In the genomic region with DNA sequence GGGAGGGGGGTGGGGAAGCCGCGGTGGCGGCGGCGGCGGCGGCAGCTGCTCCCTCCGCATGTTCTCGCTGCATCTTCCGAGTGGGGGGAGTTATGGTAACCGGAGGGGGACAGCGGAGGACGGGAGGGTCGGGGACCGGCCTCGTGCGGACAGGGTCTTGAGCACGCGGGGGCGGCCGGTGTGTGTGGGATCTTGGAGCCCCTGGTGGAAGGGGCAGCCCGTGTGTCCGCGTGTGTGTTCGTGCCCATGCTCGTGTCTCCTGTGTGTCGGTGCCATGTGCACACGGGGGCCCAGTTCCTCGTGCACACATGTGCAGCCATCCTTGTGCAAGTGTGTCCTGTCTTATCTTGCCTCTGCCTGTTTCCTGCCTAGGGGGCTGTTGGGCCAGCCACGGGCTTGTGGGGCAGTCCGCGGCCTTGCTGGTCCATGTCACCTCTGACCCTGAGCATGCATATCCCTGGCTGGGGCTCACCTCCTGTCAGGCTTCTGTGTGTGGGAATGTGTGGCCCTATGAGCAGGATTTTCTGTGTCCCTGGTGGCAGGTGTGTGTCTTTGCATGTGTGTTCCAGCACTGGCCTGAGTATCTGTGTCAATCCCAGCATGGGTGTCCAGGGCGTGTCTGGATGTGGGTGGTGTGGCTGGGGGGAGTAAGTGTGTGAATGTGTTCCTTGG, we compare ENCODE assay signal across 1 cellular context.
TF ChIP-seq lines count a peak whose summit lies in the region.

No MANE protein-coding gene starts in this region.

TF ChIP-seq in K562, 482 proteins besides CTCF, POLR2A, EP300 and RAD21 (continued from another document and continues in another):
- TF ChIP-seq, protein P1, sequence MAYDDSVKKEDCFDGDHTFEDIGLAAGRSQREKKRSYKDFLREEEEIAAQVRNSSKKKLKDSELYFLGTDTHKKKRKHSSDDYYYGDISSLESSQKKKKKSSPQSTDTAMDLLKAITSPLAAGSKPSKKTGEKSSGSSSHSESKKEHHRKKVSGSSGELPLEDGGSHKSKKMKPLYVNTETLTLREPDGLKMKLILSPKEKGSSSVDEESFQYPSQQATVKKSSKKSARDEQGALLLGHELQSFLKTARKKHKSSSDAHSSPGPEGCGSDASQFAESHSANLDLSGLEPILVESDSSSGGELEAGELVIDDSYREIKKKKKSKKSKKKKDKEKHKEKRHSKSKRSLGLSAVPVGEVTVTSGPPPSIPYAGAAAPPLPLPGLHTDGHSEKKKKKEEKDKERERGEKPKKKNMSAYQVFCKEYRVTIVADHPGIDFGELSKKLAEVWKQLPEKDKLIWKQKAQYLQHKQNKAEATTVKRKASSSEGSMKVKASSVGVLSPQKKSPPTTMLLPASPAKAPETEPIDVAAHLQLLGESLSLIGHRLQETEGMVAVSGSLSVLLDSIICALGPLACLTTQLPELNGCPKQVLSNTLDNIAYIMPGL (CRISPR knock-in tag; IDR thresholded peaks at IDR 0.05): peak; percentile 99
- TF ChIP-seq ETV6 (IDR thresholded peaks at IDR 0.05; ENCODE audit: borderline replicate concordance in 1 of 2, low read depth in 2 of 2, low read length in 1 of 2): no peak
- peak; percentile 99 for TF ChIP-seq ETV6 (CRISPR knock-in tag; IDR thresholded peaks at IDR 0.05; ENCODE audit: borderline replicate concordance)
- TF ChIP-seq CBX2 (IDR thresholded peaks at IDR 0.05; ENCODE audit: insufficient read depth, low read length, poor library complexity, severe bottlenecking): no peak
- TF ChIP-seq, protein P2, sequence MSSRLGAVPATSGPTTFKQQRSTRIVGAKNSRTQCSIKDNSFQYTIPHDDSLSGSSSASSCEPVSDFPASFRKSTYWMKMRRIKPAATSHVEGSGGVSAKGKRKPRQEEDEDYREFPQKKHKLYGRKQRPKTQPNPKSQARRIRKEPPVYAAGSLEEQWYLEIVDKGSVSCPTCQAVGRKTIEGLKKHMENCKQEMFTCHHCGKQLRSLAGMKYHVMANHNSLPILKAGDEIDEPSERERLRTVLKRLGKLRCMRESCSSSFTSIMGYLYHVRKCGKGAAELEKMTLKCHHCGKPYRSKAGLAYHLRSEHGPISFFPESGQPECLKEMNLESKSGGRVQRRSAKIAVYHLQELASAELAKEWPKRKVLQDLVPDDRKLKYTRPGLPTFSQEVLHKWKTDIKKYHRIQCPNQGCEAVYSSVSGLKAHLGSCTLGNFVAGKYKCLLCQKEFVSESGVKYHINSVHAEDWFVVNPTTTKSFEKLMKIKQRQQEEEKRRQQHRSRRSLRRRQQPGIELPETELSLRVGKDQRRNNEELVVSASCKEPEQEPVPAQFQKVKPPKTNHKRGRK (tag; IDR thresholded peaks at IDR 0.05): no peak
- peak; percentile 60 for TF ChIP-seq CXXC5 (CRISPR knock-in tag; IDR thresholded peaks at IDR 0.05)
- TF ChIP-seq, protein P3, sequence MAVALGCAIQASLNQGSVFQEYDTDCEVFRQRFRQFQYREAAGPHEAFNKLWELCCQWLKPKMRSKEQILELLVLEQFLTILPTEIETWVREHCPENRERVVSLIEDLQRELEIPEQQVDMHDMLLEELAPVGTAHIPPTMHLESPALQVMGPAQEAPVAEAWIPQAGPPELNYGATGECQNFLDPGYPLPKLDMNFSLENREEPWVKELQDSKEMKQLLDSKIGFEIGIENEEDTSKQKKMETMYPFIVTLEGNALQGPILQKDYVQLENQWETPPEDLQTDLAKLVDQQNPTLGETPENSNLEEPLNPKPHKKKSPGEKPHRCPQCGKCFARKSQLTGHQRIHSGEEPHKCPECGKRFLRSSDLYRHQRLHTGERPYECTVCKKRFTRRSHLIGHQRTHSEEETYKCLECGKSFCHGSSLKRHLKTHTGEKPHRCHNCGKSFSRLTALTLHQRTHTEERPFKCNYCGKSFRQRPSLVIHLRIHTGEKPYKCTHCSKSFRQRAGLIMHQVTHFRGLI (CRISPR knock-in tag; IDR thresholded peaks at IDR 0.05): no peak
- TF ChIP-seq SMC3 (conservative IDR thresholded peaks at IDR 0.05; ENCODE audit: insufficient read depth, low read depth, low read length): peak; percentile 35
- no peak for TF ChIP-seq HNRNPL (IDR thresholded peaks at IDR 0.05; ENCODE audit: low read depth, low read length)
- TF ChIP-seq HMGN3 (IDR thresholded peaks at IDR 0.05; ENCODE audit: borderline replicate concordance, extremely low read depth, insufficient read length, low read depth, low read length): no peak
- TF ChIP-seq SFPQ (IDR thresholded peaks at IDR 0.05; ENCODE audit: low read depth, low read length): no peak
- TF ChIP-seq ZKSCAN3 (CRISPR knock-in tag; IDR thresholded peaks at IDR 0.05): no peak; the same call in 1 of the 2 replicates
- TF ChIP-seq ZNF217 (CRISPR knock-in tag; IDR thresholded peaks at IDR 0.05): peak; percentile 86
- no peak for TF ChIP-seq POU5F1 (IDR thresholded peaks at IDR 0.05; ENCODE audit: borderline replicate concordance, low read depth, low read length, partially characterized antibody)
- no peak for TF ChIP-seq CGGBP1 (CRISPR knock-in tag; IDR thresholded peaks at IDR 0.05)
- no peak for TF ChIP-seq ZNF79 (CRISPR knock-in tag; IDR thresholded peaks at IDR 0.05; ENCODE audit: low read depth)
- no peak for TF ChIP-seq ELF2 (CRISPR knock-in tag; IDR thresholded peaks at IDR 0.05)
- TF ChIP-seq HOXB6 (CRISPR knock-in tag; IDR thresholded peaks at IDR 0.05; ENCODE audit: borderline replicate concordance): no peak
- peak; percentile 95 for TF ChIP-seq MYC (IDR thresholded peaks at IDR 0.05; ENCODE audit: low read depth, low read length)
- peak; percentile 93; the same call in 1 of the 2 replicates for TF ChIP-seq MYC (CRISPR knock-in tag; IDR thresholded peaks at IDR 0.05; ENCODE audit: borderline replicate concordance, low read depth)
- TF ChIP-seq SLC30A9 (CRISPR knock-in tag; IDR thresholded peaks at IDR 0.05): no peak
- TF ChIP-seq ZNF263 (CRISPR knock-in tag; IDR thresholded peaks at IDR 0.05; ENCODE audit: borderline replicate concordance): peak; percentile 75
- no peak for TF ChIP-seq MCM2 (IDR thresholded peaks at IDR 0.05; ENCODE audit: low read depth)
- TF ChIP-seq ZNF436 (CRISPR knock-in tag; IDR thresholded peaks at IDR 0.05): no peak
- TF ChIP-seq, protein P4, sequence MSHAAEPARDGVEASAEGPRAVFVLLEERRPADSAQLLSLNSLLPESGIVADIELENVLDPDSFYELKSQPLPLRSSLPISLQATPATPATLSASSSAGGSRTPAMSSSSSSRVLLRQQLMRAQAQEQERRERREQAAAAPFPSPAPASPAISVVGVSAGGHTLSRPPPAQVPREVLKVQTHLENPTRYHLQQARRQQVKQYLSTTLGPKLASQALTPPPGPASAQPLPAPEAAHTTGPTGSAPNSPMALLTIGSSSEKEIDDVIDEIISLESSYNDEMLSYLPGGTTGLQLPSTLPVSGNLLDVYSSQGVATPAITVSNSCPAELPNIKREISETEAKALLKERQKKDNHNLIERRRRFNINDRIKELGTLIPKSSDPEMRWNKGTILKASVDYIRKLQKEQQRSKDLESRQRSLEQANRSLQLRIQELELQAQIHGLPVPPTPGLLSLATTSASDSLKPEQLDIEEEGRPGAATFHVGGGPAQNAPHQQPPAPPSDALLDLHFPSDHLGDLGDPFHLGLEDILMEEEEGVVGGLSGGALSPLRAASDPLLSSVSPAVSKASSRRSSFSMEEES (CRISPR knock-in tag; IDR thresholded peaks at IDR 0.05): no peak
- TF ChIP-seq KLF16 (IDR thresholded peaks at IDR 0.05): no peak
- peak; percentile 23 for TF ChIP-seq RBBP5 (IDR thresholded peaks at IDR 0.05; ENCODE audit: borderline replicate concordance, insufficient read depth, low read length, poor library complexity, severe bottlenecking)
- 0 out of 4 replicates have a peak, but pooled peaks of 1 of the 2 experiments have one; percentile 28 for TF ChIP-seq ARNT (IDR thresholded peaks at IDR 0.05)
- no peak for TF ChIP-seq ZNF354B (CRISPR knock-in tag; IDR thresholded peaks at IDR 0.05)
- TF ChIP-seq CC2D1A (IDR thresholded peaks at IDR 0.05): no peak
- TF ChIP-seq HDAC1 (IDR thresholded peaks at IDR 0.05): peak in 1 of 2 experiments; percentile 89; a peak in 2 of 4 replicates
- TF ChIP-seq ZBTB9 (CRISPR knock-in tag; IDR thresholded peaks at IDR 0.05): peak; percentile 51; the same call in 1 of the 2 replicates
- no peak for TF ChIP-seq FOXK2 (conservative IDR thresholded peaks at IDR 0.05 in 1 of 2, IDR thresholded peaks at IDR 0.05 in 1 of 2; ENCODE audit: low read depth in 2 of 2)
- peak in 1 of 2 experiments; percentile 75; a peak in 1 of 4 replicates for TF ChIP-seq KDM1A (IDR thresholded peaks at IDR 0.05)
- TF ChIP-seq CSDE1 (IDR thresholded peaks at IDR 0.05): no peak; a peak in 1 of 4 replicates
- peak; percentile 69; the same call in 1 of the 2 replicates for TF ChIP-seq PRMT5 (CRISPR knock-in tag; IDR thresholded peaks at IDR 0.05)
- TF ChIP-seq ZNF77 (CRISPR knock-in tag; IDR thresholded peaks at IDR 0.05): no peak
- TF ChIP-seq, protein P5, sequence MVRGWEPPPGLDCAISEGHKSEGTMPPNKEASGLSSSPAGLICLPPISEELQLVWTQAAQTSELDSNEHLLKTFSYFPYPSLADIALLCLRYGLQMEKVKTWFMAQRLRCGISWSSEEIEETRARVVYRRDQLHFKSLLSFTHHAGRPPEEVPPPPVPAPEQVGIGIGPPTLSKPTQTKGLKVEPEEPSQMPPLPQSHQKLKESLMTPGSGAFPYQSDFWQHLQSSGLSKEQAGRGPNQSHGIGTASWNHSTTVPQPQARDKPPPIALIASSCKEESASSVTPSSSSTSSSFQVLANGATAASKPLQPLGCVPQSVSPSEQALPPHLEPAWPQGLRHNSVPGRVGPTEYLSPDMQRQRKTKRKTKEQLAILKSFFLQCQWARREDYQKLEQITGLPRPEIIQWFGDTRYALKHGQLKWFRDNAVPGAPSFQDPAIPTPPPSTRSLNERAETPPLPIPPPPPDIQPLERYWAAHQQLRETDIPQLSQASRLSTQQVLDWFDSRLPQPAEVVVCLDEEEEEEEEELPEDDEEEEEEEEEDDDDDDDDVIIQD (CRISPR knock-in tag; IDR thresholded peaks at IDR 0.05): peak; percentile 90; the same call in 1 of the 2 replicates
- no peak; the same call in 1 of the 2 replicates for TF ChIP-seq JUND (IDR thresholded peaks at IDR 0.05; ENCODE audit: borderline replicate concordance, low read depth, low read length)
- no peak; the same call in 2 of the 3 replicates for TF ChIP-seq JUND (tag; IDR thresholded peaks at IDR 0.05; ENCODE audit: borderline replicate concordance, low read depth, low read length)
- TF ChIP-seq KLF6 (CRISPR knock-in tag; IDR thresholded peaks at IDR 0.05; ENCODE audit: borderline replicate concordance): 0 out of 2 replicates have a peak, but pooled peaks have one; percentile 32
- TF ChIP-seq ZNF184 (CRISPR knock-in tag; IDR thresholded peaks at IDR 0.05): no peak
- TF ChIP-seq PRPF4 (IDR thresholded peaks at IDR 0.05; ENCODE audit: insufficient read depth, low read depth, low read length, poor library complexity, severe bottlenecking): no peak
- TF ChIP-seq LCOR (CRISPR knock-in tag; IDR thresholded peaks at IDR 0.05): peak; percentile 87
- no peak for TF ChIP-seq NFIX (CRISPR knock-in tag; IDR thresholded peaks at IDR 0.05; ENCODE audit: low read depth)
- TF ChIP-seq HCFC1 (IDR thresholded peaks at IDR 0.05; ENCODE audit: low read depth, low read length): 0 out of 2 replicates have a peak, but pooled peaks have one; percentile 44
- TF ChIP-seq NBN (IDR thresholded peaks at IDR 0.05; ENCODE audit: low read depth): no peak
- no peak for TF ChIP-seq ZNF134 (CRISPR knock-in tag; conservative IDR thresholded peaks at IDR 0.05)
- no peak for TF ChIP-seq NFE2L1 (tag; IDR thresholded peaks at IDR 0.05; ENCODE audit: borderline replicate concordance, low read depth)
- TF ChIP-seq CCNT2 (IDR thresholded peaks at IDR 0.05; ENCODE audit: borderline replicate concordance, extremely low read depth, insufficient read length, low read depth, low read length): no peak
- no peak for TF ChIP-seq RFX1 (IDR thresholded peaks at IDR 0.05)
- TF ChIP-seq ZSCAN32 (CRISPR knock-in tag; IDR thresholded peaks at IDR 0.05): 0 out of 2 replicates have a peak, but pooled peaks have one; percentile 4
- no peak for TF ChIP-seq NFATC3 (IDR thresholded peaks at IDR 0.05)
- no peak for TF ChIP-seq NCOA2 (IDR thresholded peaks at IDR 0.05; ENCODE audit: partially characterized antibody in 2 of 2)
- no peak for TF ChIP-seq ID3 (CRISPR knock-in tag; IDR thresholded peaks at IDR 0.05)
- TF ChIP-seq ID3 (tag; IDR thresholded peaks at IDR 0.05): peak; percentile 81
- TF ChIP-seq ZNF133 (CRISPR knock-in tag; IDR thresholded peaks at IDR 0.05): no peak
- TF ChIP-seq KDM4B (IDR thresholded peaks at IDR 0.05; ENCODE audit: borderline replicate concordance in 2 of 2, low read depth in 1 of 2): no peak
- TF ChIP-seq BCOR (IDR thresholded peaks at IDR 0.05): no peak
- no peak for TF ChIP-seq DDX20 (tag; IDR thresholded peaks at IDR 0.05; ENCODE audit: low read depth)
- no peak for TF ChIP-seq TAF9B (IDR thresholded peaks at IDR 0.05; ENCODE audit: partially characterized antibody)
